Comparison of ENCODE assay signal across 8 cellular contexts in genomic region chr22:36368359-36368983, GRCh38. TPM values are rescaled to one million over a fixed set of nuclear protein-coding genes. Genes with fewer than 3 reads are reported as not detected.
DNase-seq lines count a peak whose midpoint lies in the region; ATAC-seq and TF ChIP-seq lines count a peak whose summit lies in the region.

No MANE protein-coding gene starts in this region.

- H3K36me3 Mint-ChIP-seq in activated B cell treated with CpG ODN at 0.5 μM for 24 hours (ENCODE audit: low read depth) = peaks cover 54% of the 10 kb centered on the region

- peak overlapping the region; percentile 38 for H3K4me3 Mint-ChIP-seq in activated B cell treated with CpG ODN at 0.5 μM for 24 hours

- 7 to 17% (median 9%) methylated on average over 13 of the region's 13 CpGs for WGBS in ovary, 3 donors

- H3K27ac Mint-ChIP-seq in activated B cell treated with CpG ODN at 0.5 μM for 24 hours = peak overlapping the region; percentile 76

- CTCF ChIA-PET in activated B cell treated with CpG ODN at 0.5 μM for 24 hours (lab: Charles Lee) = no interaction called here

- DNase-seq in NCI-H82 (lab: John Stamatoyannopoulos, UW) (peak; percentile 34), NCI-H82 treated with DMSO at 0.1 percent for 48 hours (lab: John Stamatoyannopoulos, UW; ENCODE audit: unreplicated experiment) (no peak), activated B cell treated with CpG ODN at 0.5 μM for 24 hours (no peak), fibroblast of the aortic adventitia (ENCODE audit: low read depth) (peak; percentile 83), ovary (no peak), Kasumi-1 (lab: John Stamatoyannopoulos, UW) (no peak), NCI-H187 (lab: John Stamatoyannopoulos, UW) (no peak)
- DNase-seq in activated CD8-positive, alpha-beta memory T cell treated with anti-CD3 and anti-CD28 coated beads for 24 hours = no peak

- H3K36me3 ChIP-seq in ovary = no peaks in the 10 kb centered on the region

- intact Hi-C loops in activated B cell treated with CpG ODN at 0.5 μM for 24 hours (cut with micrococcal nuclease) (no loop called here), ovary (cut with DNase I) (loop anchor here in 1 of 4 donors (5.0 kb wide), 1 partner anchor 36 kb away; no protein-coding TSS in a partner anchor)

- H3K4me3 ChIP-seq in fibroblast of the aortic adventitia (ENCODE audit: low read depth, low read length) = peak overlapping the region; percentile 6
- H3K4me3 ChIP-seq in ovary = peak overlapping the region; percentile 2

- H3K27me3 ChIP-seq in ovary = no peaks in the 10 kb centered on the region

- no peaks in the 10 kb centered on the region for H3K27me3 Mint-ChIP-seq in activated B cell treated with CpG ODN at 0.5 μM for 24 hours

- H3K4me1 Mint-ChIP-seq in activated B cell treated with CpG ODN at 0.5 μM for 24 hours = peaks cover 97% of the 10 kb centered on the region

- no peak for TF ChIP-seq EP300 in ovary (IDR thresholded peaks at IDR 0.05)

- H3K4me1 ChIP-seq in ovary (ENCODE audit: insufficient read depth) = peaks cover 55% of the 10 kb centered on the region

- POLR2A ChIA-PET in activated B cell treated with CpG ODN at 0.5 μM for 24 hours (lab: Charles Lee) = interaction anchor here (0.7 to 4.6 kb wide), 3 partner anchors 9 to 18 kb away, joined by 3 to 31 read pairs (median 3); no protein-coding TSS in a partner anchor

- TF ChIP-seq POLR2A in ovary (IDR thresholded peaks at IDR 0.05) = no peak

- ATAC-seq in activated B cell treated with CpG ODN at 0.5 μM for 24 hours (ENCODE audit: low read depth) = no peak

- peak overlapping the region in 1 of 2 donors; percentile 62 for H3K27ac ChIP-seq in ovary

- TF ChIP-seq CTCF in activated B cell treated with CpG ODN at 0.5 μM for 24 hours (IDR thresholded peaks at IDR 0.05) (no peak), fibroblast of the aortic adventitia (IDR thresholded peaks at IDR 0.05; ENCODE audit: insufficient read depth, low read length) (no peak), ovary (IDR thresholded peaks at IDR 0.05) (no peak)

- no peaks in the 10 kb centered on the region for H3K9me3 ChIP-seq in ovary

- no peaks in the 10 kb centered on the region for H3K9me3 Mint-ChIP-seq in activated B cell treated with CpG ODN at 0.5 μM for 24 hours

RNA-seq across cellular contexts. Expression of gene MYH9, which starts 19.3 kb away (rescaled TPM):
- 714 and 755 TPM in 2 replicates for total RNA-seq in activated B cell treated with CpG ODN at 0.5 μM for 24 hours
- 339 and 386 TPM in 2 replicates for total RNA-seq in fibroblast of the aortic adventitia (ENCODE audit: low replicate concordance)
- 100 to 1,000 TPM; 128 to 452 (median 348) TPM for total RNA-seq in ovary
- 100 to 1,000 TPM; 196 to 530 TPM for polyA plus RNA-seq in ovary

Comparison
In these comparisons a context has a peak if more than half of its experiments do, and no peak if none do; other contexts are left out.
1. DNase-seq: peak in NCI-H82 (single experiment) and fibroblast of the aortic adventitia (single experiment); none in NCI-H82 treated with DMSO at 0.1 percent for 48 hours (single experiment), activated B cell treated with CpG ODN at 0.5 μM for 24 hours (single experiment), ovary (0 of 5), Kasumi-1 (0 of 2), activated CD8-positive, alpha-beta memory T cell treated with anti-CD3 and anti-CD28 coated beads for 24 hours (single experiment) and NCI-H187 (0 of 2).